ENCODE assay signal across 14 cellular contexts in the genomic region with DNA sequence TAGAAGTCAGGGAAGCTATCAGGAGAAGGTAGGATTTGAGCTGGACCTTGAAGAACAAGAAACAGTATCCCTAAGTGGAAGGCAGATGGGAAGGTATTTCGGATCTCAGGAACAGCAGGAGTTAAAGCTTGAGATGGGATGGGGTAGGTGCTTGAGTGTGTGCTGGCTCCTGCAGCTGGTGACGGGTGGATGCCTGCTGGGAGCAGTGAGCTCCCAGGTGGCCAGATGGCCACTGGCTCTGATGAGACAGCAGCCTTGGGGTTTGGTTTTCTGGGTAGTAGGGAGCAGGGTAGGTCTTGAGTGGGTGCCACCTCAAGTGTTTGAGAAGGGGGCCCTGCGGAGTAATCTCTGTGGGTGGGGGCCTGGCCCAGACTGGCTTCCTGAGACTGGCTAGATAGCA. TPM values are rescaled to one million over a fixed set of nuclear protein-coding genes. Genes with fewer than 3 reads are reported as not detected.
DNase-seq lines count a peak whose midpoint lies in the region; ATAC-seq and TF ChIP-seq lines count a peak whose summit lies in the region.
"Had no signal": no experiment of that assay in that cellular context is flagged by ENCODE, and none has a peak within 500 bp of the region (broad histone marks: within the 10 kb centered on the region; RNA-seq: fewer than 3 reads in every experiment).

No MANE protein-coding gene starts in this region.

- DNase-seq in NCI-H69 (lab: John Stamatoyannopoulos, UW) (peak; percentile 46), fibroblast of lung (ENCODE audit: low read depth in 2 of 2) (no peak), NCI-H1417 treated with DMSO at 0.1 percent for 48 hours (lab: John Stamatoyannopoulos, UW) (no peak)
- no peak for DNase-seq in activated CD4-positive, alpha-beta T cell treated with anti-CD3 and anti-CD28 coated beads for 4 hours
- DNase-seq: activated CD8-positive, alpha-beta memory T cell treated with anti-CD3 and anti-CD28 coated beads, Interleukin-2, amount 10 ng/mL, durations not matched to agents 7 days and 5 days; activated naive CD8-positive, alpha-beta T cell treated with anti-CD3 and anti-CD28 coated beads for 36 hours; CD4-positive, alpha-beta T cell; cortex of kidney; NCI-H526; stimulated activated CD4-positive, alpha-beta T cell treated with anti-CD3 and anti-CD28 coated beads, Interleukin-1b, Interleukin-23, amount 100 ng/mL, for 48 hours had no signal

- H3K4me1 ChIP-seq in fibroblast of lung (ENCODE audit: control insufficient read depth, extremely low read depth, insufficient read depth, low read length) (peaks cover 22% of the 10 kb centered on the region), rectal smooth muscle tissue (ENCODE audit: control insufficient read depth, insufficient read depth, low read length) (peaks cover 36% of the 10 kb centered on the region)

- no peak overlapping the region for H3K9ac ChIP-seq in fibroblast of lung (ENCODE audit: insufficient read depth, low read length)
- H3K9ac ChIP-seq in rectal smooth muscle tissue (ENCODE audit: low read length): no peak overlapping the region

- H4K20me1 ChIP-seq in fibroblast of lung (ENCODE audit: control insufficient read depth, extremely low read depth, insufficient read depth, low read length): no peaks in the 10 kb centered on the region

- H3K36me3 ChIP-seq in fibroblast of lung (ENCODE audit: control insufficient read depth, insufficient read depth, low read length) (no peaks in the 10 kb centered on the region), rectal smooth muscle tissue (ENCODE audit: control insufficient read depth, insufficient read depth, low read length) (no peaks in the 10 kb centered on the region)

- ATAC-seq in GM19455 (IDR thresholded peaks at IDR 0.05; ENCODE audit: unreplicated experiment) (no peak), HG02852 (IDR thresholded peaks at IDR 0.05; ENCODE audit: unreplicated experiment) (no peak)
- ATAC-seq: activated CD8-positive, alpha-beta memory T cell treated with anti-CD3 and anti-CD28 coated beads, Interleukin-2, amount 10 ng/mL, durations not matched to agents 7 days and 5 days had no signal

- no peaks in the 10 kb centered on the region for H3K9me3 ChIP-seq in fibroblast of lung (ENCODE audit: control insufficient read depth, insufficient read depth, low read depth, low read length)

- H3K4me3 ChIP-seq in fibroblast of lung (replicated peaks in 1 of 4; ENCODE audit: control extremely low read depth in 1 of 4, insufficient read depth in 1 of 4, low read depth in 3 of 4, low read length in 4 of 4) (no peak overlapping the region), rectal smooth muscle tissue (ENCODE audit: low read length) (no peak overlapping the region)

- H2AFZ ChIP-seq in fibroblast of lung (ENCODE audit: low read length): no peak overlapping the region

- TF ChIP-seq CTCF in C4-2B (conservative IDR thresholded peaks at IDR 0.05): no peak
- TF ChIP-seq CTCF in fibroblast of lung (conservative IDR thresholded peaks at IDR 0.05 in 1 of 2, IDR thresholded peaks at IDR 0.05 in 1 of 2; ENCODE audit: low read depth in 1 of 2, low read length in 2 of 2): no peak

- H3K27ac ChIP-seq in C4-2B (peak overlapping the region; percentile 95), fibroblast of lung (ENCODE audit: insufficient read depth, low read length) (peak overlapping the region; percentile 4), rectal smooth muscle tissue (ENCODE audit: low read depth, low read length) (peak overlapping the region; percentile 11)

- H3K4me2 ChIP-seq in fibroblast of lung (ENCODE audit: extremely low read depth, insufficient read depth, low read length): no peak overlapping the region

- H3K79me2 ChIP-seq in fibroblast of lung (ENCODE audit: control insufficient read depth, insufficient read depth, low read length): peaks cover 58% of the 10 kb centered on the region

- no peaks in the 10 kb centered on the region for H3K27me3 ChIP-seq in fibroblast of lung (ENCODE audit: control insufficient read depth, insufficient read depth, low read length)
- no peaks in the 10 kb centered on the region for H3K27me3 ChIP-seq in rectal smooth muscle tissue (ENCODE audit: control insufficient read depth, insufficient read depth, low read length)

RNA-seq across cellular contexts. Expression of gene EPN2, which starts 10.3 kb away (rescaled TPM):
- 20.3 and 36.0 TPM in 2 replicates for total RNA-seq in fibroblast of lung
- polyA plus RNA-seq in fibroblast of lung: 23.8 and 27.0 TPM in 2 replicates
- polyA plus RNA-seq in fibroblast of lung (2012): 23.4 and 28.0 TPM in 2 replicates
- polyA minus RNA-seq in fibroblast of lung (ENCODE audit: low replicate concordance): 26.4 and 37.9 TPM in 2 replicates

Comparison
In these comparisons a context has a peak if more than half of its experiments do, and no peak if none do; other contexts are left out.
1. H3K27ac ChIP-seq: peak in every context shown above with its lines; median percentile 95 in C4-2B; 11 in rectal smooth muscle tissue; 4 in fibroblast of lung.